In genomic region chr14:55581011-55581806, GRCh38 we compare ENCODE assay signal across 8 cellular contexts. TPM values are rescaled to one million over a fixed set of nuclear protein-coding genes. Genes with fewer than 3 reads are reported as not detected.
DNase-seq lines count a peak whose midpoint lies in the region; ATAC-seq and TF ChIP-seq lines count a peak whose summit lies in the region.

No MANE protein-coding gene starts in this region.

- H3K4me1 ChIP-seq in right lobe of liver, result peaks cover 0 to 43% (median 16%) of the 10 kb centered on the region in 4 donors

- no peaks in the 10 kb centered on the region for H3K9me3 Mint-ChIP-seq in activated CD4-positive, alpha-beta T cell treated with anti-CD3 and anti-CD28 coated beads for 36 hours (ENCODE audit: low read depth)

- H3K9me3 ChIP-seq in KOPT-K1 (ENCODE audit: insufficient read depth, low read length, poor library complexity, severe bottlenecking) (no peaks in the 10 kb centered on the region), right lobe of liver (no peaks in the 10 kb centered on the region)

- H3K4me3 Mint-ChIP-seq in activated CD4-positive, alpha-beta T cell treated with anti-CD3 and anti-CD28 coated beads for 36 hours, result peak overlapping the region; percentile 82

- DNase-seq in A172 (ENCODE audit: low spot score) (peak; percentile 22), coronary artery (ENCODE audit: low spot score) (no peak), right lobe of liver (peak; percentile 52 to 57 (median 53))
- DNase-seq in activated CD4-positive, alpha-beta T cell treated with anti-CD3 and anti-CD28 coated beads for 36 hours, result peak; percentile 66
- peak; percentile 38 for DNase-seq in stimulated activated CD4-positive, alpha-beta T cell treated with anti-CD3 and anti-CD28 coated beads, Interleukin-4, amount 100 ng/mL, for 1 hour

- intact Hi-C loops in activated CD4-positive, alpha-beta T cell treated with anti-CD3 and anti-CD28 coated beads for 36 hours (cut with DNase I, micrococcal nuclease), result loop anchor here (2.0 to 10.0 kb wide), 9 partner anchors 134 to 1810 kb away; partner anchors contain the start of genes FBXO34 (in 2 of the 2), TMEM260 (in 2 of the 2), AP5M1 (in 1 of the 2) and EXOC5 (in 1 of the 2)
- intact Hi-C loops in right lobe of liver (cut with DNase I), result no loop called here

- POLR2A ChIA-PET in activated CD4-positive, alpha-beta T cell treated with anti-CD3 and anti-CD28 coated beads for 36 hours (lab: Charles Lee), result interaction anchor here (0.6 to 0.8 kb wide), 3 partner anchors 9 to 146 kb away, joined by 3 to 5 read pairs (median 3); no protein-coding TSS in a partner anchor

- no peaks in the 10 kb centered on the region for H3K27me3 Mint-ChIP-seq in activated CD4-positive, alpha-beta T cell treated with anti-CD3 and anti-CD28 coated beads for 36 hours

- H3K36me3 Mint-ChIP-seq in activated CD4-positive, alpha-beta T cell treated with anti-CD3 and anti-CD28 coated beads for 36 hours (ENCODE audit: low read depth), result peaks cover 3% of the 10 kb centered on the region

- H3K36me3 ChIP-seq in KOPT-K1 (ENCODE audit: insufficient read depth, low read length) (no peaks in the 10 kb centered on the region), right lobe of liver (no peaks in the 10 kb centered on the region)

- CTCF ChIA-PET in activated CD4-positive, alpha-beta T cell treated with anti-CD3 and anti-CD28 coated beads for 36 hours (lab: Charles Lee), result interaction anchor here (0.6 to 1.7 kb wide), 10 partner anchors 20 to 390 kb away, joined by 3 to 5 read pairs (median 4); partner anchors contain the start of gene DLGAP5

- TF ChIP-seq CTCF in coronary artery (IDR thresholded peaks at IDR 0.05) (no peak), right lobe of liver (IDR thresholded peaks at IDR 0.05) (no peak)

- no peaks in the 10 kb centered on the region for H3K27me3 ChIP-seq in right lobe of liver

- TF ChIP-seq POLR2A in GM18505 (IDR thresholded peaks at IDR 0.05; ENCODE audit: borderline replicate concordance, extremely low read depth, insufficient read depth, insufficient read length) (no peak), right lobe of liver (IDR thresholded peaks at IDR 0.05) (no peak)

- H3K27ac ChIP-seq in KOPT-K1 (ENCODE audit: low read depth, low read length, poor library complexity, severe bottlenecking) (peak overlapping the region; percentile 86), coronary artery (peak overlapping the region; percentile 96 to 98), right lobe of liver (peak overlapping the region; percentile 59 to 88 (median 75))

- WGBS in right lobe of liver (ENCODE audit: insufficient coverage, low coverage, low lambda C conversion rate, missing lambda C conversion rate), result 7% methylated on average over 17 of the region's 27 CpGs

- peak overlapping the region; percentile 98 for H3K4me3 ChIP-seq in coronary artery
- peak overlapping the region; percentile 81 to 83 (median 81) for H3K4me3 ChIP-seq in right lobe of liver

- ATAC-seq in GM18505 (IDR thresholded peaks at IDR 0.05; ENCODE audit: unreplicated experiment) (peak; percentile 11), right lobe of liver (peak; percentile 27 to 34 (median 32)), HG02610 (IDR thresholded peaks at IDR 0.05; ENCODE audit: unreplicated experiment) (no peak)
- peak; percentile 20 for ATAC-seq in activated CD4-positive, alpha-beta T cell treated with anti-CD3 and anti-CD28 coated beads for 36 hours

- peaks cover 54% of the 10 kb centered on the region for H3K4me1 Mint-ChIP-seq in activated CD4-positive, alpha-beta T cell treated with anti-CD3 and anti-CD28 coated beads for 36 hours

- H3K27ac Mint-ChIP-seq in activated CD4-positive, alpha-beta T cell treated with anti-CD3 and anti-CD28 coated beads for 36 hours, result peak overlapping the region; percentile 83

RNA-seq across cellular contexts. Expression of gene KTN1, which starts 1.2 kb away (rescaled TPM):
- 64.4 and 77.9 TPM in 2 replicates for total RNA-seq in A172 (2014; rRNA removed; shearing (Covaris generic))
- total RNA-seq in activated CD4-positive, alpha-beta T cell treated with anti-CD3 and anti-CD28 coated beads for 36 hours, result 100 to 1,000 TPM; 117 to 138 TPM
- total RNA-seq in right lobe of liver, result 10 to 100 TPM; 55.8 to 90.8 (median 64.1) TPM

Comparison
In these comparisons a context has a peak if more than half of its experiments do, and no peak if none do; other contexts are left out.
1. intact Hi-C loops: an anchor here in activated CD4-positive, alpha-beta T cell treated with anti-CD3 and anti-CD28 coated beads for 36 hours (2.0 to 10.0 kb wide); none called in right lobe of liver.